22 cellular contexts compared by ENCODE assay signal in genomic region chr14:69366761-69367160, GRCh38. TPM values are rescaled to one million over a fixed set of nuclear protein-coding genes. Genes with fewer than 3 reads are reported as not detected.
DNase-seq lines count a peak whose midpoint lies in the region; ATAC-seq, FAIRE-seq and TF ChIP-seq lines count a peak whose summit lies in the region.
"Had no signal": no experiment of that assay in that cellular context is flagged by ENCODE, and none has a peak within 500 bp of the region (broad histone marks: within the 10 kb centered on the region; RNA-seq: fewer than 3 reads in every experiment).

No MANE protein-coding gene starts in this region.

- TF ChIP-seq EP300 in A549 (IDR thresholded peaks at IDR 0.05) (no peak), K562 (IDR thresholded peaks at IDR 0.05; ENCODE audit: low read length) (no peak)

- intact Hi-C loops in activated CD8-positive, alpha-beta T cell treated with anti-CD3 and anti-CD28 coated beads for 36 hours (cut with micrococcal nuclease), result no loop called here
- intact Hi-C loops in K562 (cut with micrococcal nuclease), result no loop called here

- H3K27ac ChIP-seq in A549 (no peak overlapping the region), K562 (ENCODE audit: extremely low read depth, low read depth, low read length) (no peak overlapping the region)
- H3K27ac ChIP-seq: 22Rv1; BLaER1 treated with 17β-estradiol and CSF1 and Interleukin-3, amounts not matched to agents 10 nM and 100 nM; C4-2B had no signal

- no peak for FAIRE-seq in A549 (lab: Jason Lieb, UNC)
- FAIRE-seq in K562 (lab: Jason Lieb, UNC), result no peak
- FAIRE-seq in urothelium cell line (lab: Jason Lieb, UNC), result peak; percentile 62
- FAIRE-seq: D721Med, G401.6, GM12891, GM19239 had no signal

- no peaks in the 10 kb centered on the region for H3K27me3 Mint-ChIP-seq in activated CD8-positive, alpha-beta T cell treated with anti-CD3 and anti-CD28 coated beads for 36 hours
- H3K27me3 Mint-ChIP-seq in activated CD8-positive, alpha-beta T cell treated with anti-CD3 and anti-CD28 coated beads, Interleukin-2, amount 10 ng/mL, durations not matched to agents 7 days and 5 days (ENCODE audit: low read depth), result no peaks in the 10 kb centered on the region
- H3K27me3 Mint-ChIP-seq: B cell; CD4-positive, alpha-beta T cell had no signal

- CTCF ChIA-PET in activated CD8-positive, alpha-beta T cell treated with anti-CD3 and anti-CD28 coated beads for 36 hours (lab: Charles Lee), result interaction anchor here (0.9 kb wide), 1 partner anchor 9 kb away, joined by 4 read pairs; no protein-coding TSS in a partner anchor
- CTCF ChIA-PET in activated CD8-positive, alpha-beta T cell treated with anti-CD3 and anti-CD28 coated beads, Interleukin-2, amount 10 ng/mL, durations not matched to agents 7 days and 5 days (lab: Charles Lee), result interaction anchor here (0.8 to 1.2 kb wide), 3 partner anchors 12 to 238 kb away, joined by 3 read pairs; no protein-coding TSS in a partner anchor
- CTCF ChIA-PET in A549 (lab: Yijun Ruan, JAX) (interaction anchor here (2.2 kb wide), 1 partner anchor 13 kb away, joined by 6 read pairs; no protein-coding TSS in a partner anchor), K562 (lab: Yijun Ruan, JAX; ENCODE audit: low intra/inter-chr PET ratio) (no interaction called here)

- H2AFZ ChIP-seq in K562 (ENCODE audit: low read depth, low read length), result no peak overlapping the region

- POLR2A ChIA-PET in activated CD8-positive, alpha-beta T cell treated with anti-CD3 and anti-CD28 coated beads for 36 hours (lab: Charles Lee), result no interaction called here
- POLR2A ChIA-PET in activated CD8-positive, alpha-beta T cell treated with anti-CD3 and anti-CD28 coated beads, Interleukin-2, amount 10 ng/mL, durations not matched to agents 7 days and 5 days (lab: Charles Lee), result no interaction called here
- POLR2A ChIA-PET in A549 (lab: Yijun Ruan, JAX), result no interaction called here
- POLR2A ChIA-PET in K562 (lab: Yijun Ruan, JAX), result interaction anchor here (1.2 kb wide), 1 partner anchor 10 kb away, joined by 4 read pairs; no protein-coding TSS in a partner anchor

- H4K20me1 ChIP-seq in K562 (replicated peaks; ENCODE audit: control insufficient read depth, insufficient read depth, low read length), result no peaks in the 10 kb centered on the region; the same call in 1 of the 2 replicates
- H4K20me1 ChIP-seq: BLaER1 treated with 17β-estradiol and CSF1 and Interleukin-3, amounts not matched to agents 10 nM and 100 nM had no signal

- H3K4me3 Mint-ChIP-seq in activated CD8-positive, alpha-beta T cell treated with anti-CD3 and anti-CD28 coated beads for 36 hours, result no peak overlapping the region
- H3K4me3 Mint-ChIP-seq in activated CD8-positive, alpha-beta T cell treated with anti-CD3 and anti-CD28 coated beads, Interleukin-2, amount 10 ng/mL, durations not matched to agents 7 days and 5 days, result no peak overlapping the region
- H3K4me3 Mint-ChIP-seq: B cell; CD4-positive, alpha-beta T cell; CD8-positive, alpha-beta T cell had no signal

- TF ChIP-seq CTCF in activated CD8-positive, alpha-beta T cell treated with anti-CD3 and anti-CD28 coated beads for 36 hours (IDR thresholded peaks at IDR 0.05), result no peak
- TF ChIP-seq CTCF in A549 (IDR thresholded peaks at IDR 0.05) (no peak), K562 (IDR thresholded peaks at IDR 0.05 in 2 of 3, conservative IDR thresholded peaks at IDR 0.05 in 1 of 3; ENCODE audit: insufficient read depth in 2 of 3, low read depth in 1 of 3, low read length in 3 of 3) (no peak)

- H3K4me1 Mint-ChIP-seq in activated CD8-positive, alpha-beta T cell treated with anti-CD3 and anti-CD28 coated beads for 36 hours (ENCODE audit: low read depth), result no peaks in the 10 kb centered on the region
- H3K4me1 Mint-ChIP-seq in activated CD8-positive, alpha-beta T cell treated with anti-CD3 and anti-CD28 coated beads, Interleukin-2, amount 10 ng/mL, durations not matched to agents 7 days and 5 days (ENCODE audit: low read depth), result no peaks in the 10 kb centered on the region
- H3K4me1 Mint-ChIP-seq: B cell had no signal

- H3K27me3 ChIP-seq in K562 (ENCODE audit: control insufficient read depth in 2 of 2, insufficient read depth in 2 of 2, low read length in 2 of 2), result 0 out of 5 replicates have a peak, but pooled peaks cover 0 to 9% of the 10 kb centered on the region in 2 experiments
- H3K27me3 ChIP-seq: BLaER1 treated with 17β-estradiol and CSF1 and Interleukin-3, amounts not matched to agents 10 nM and 100 nM had no signal

- H3K9ac ChIP-seq in K562 (ENCODE audit: insufficient read depth in 1 of 2, low read depth in 2 of 2, low read length in 2 of 2), result no peak overlapping the region
- H3K9ac ChIP-seq: BLaER1 treated with 17β-estradiol and CSF1 and Interleukin-3, amounts not matched to agents 10 nM and 100 nM had no signal

- no peaks in the 10 kb centered on the region for H3K36me3 ChIP-seq in K562 (ENCODE audit: control insufficient read depth, insufficient read depth, low read length)

- H3K27ac Mint-ChIP-seq in activated CD8-positive, alpha-beta T cell treated with anti-CD3 and anti-CD28 coated beads for 36 hours, result peak overlapping the region; percentile 8
- no peak overlapping the region for H3K27ac Mint-ChIP-seq in activated CD8-positive, alpha-beta T cell treated with anti-CD3 and anti-CD28 coated beads, Interleukin-2, amount 10 ng/mL, durations not matched to agents 7 days and 5 days
- H3K27ac Mint-ChIP-seq: B cell; CD4-positive, alpha-beta T cell; CD8-positive, alpha-beta T cell had no signal

- TF ChIP-seq POLR2A in A549 (IDR thresholded peaks at IDR 0.05; ENCODE audit: low read length) (no peak), K562 (conservative IDR thresholded peaks at IDR 0.05) (no peak)

- H3K4me3 ChIP-seq in A549, result no peak overlapping the region
- H3K4me3 ChIP-seq in K562, result no peak overlapping the region
- H3K4me3 ChIP-seq: BLaER1 treated with 17β-estradiol and CSF1 and Interleukin-3, amounts not matched to agents 10 nM and 100 nM had no signal

- H3K9me3 Mint-ChIP-seq in activated CD8-positive, alpha-beta T cell treated with anti-CD3 and anti-CD28 coated beads for 36 hours, result no peaks in the 10 kb centered on the region
- H3K9me3 Mint-ChIP-seq in activated CD8-positive, alpha-beta T cell treated with anti-CD3 and anti-CD28 coated beads, Interleukin-2, amount 10 ng/mL, durations not matched to agents 7 days and 5 days (ENCODE audit: insufficient read depth), result no peaks in the 10 kb centered on the region
- H3K9me3 Mint-ChIP-seq: CD4-positive, alpha-beta T cell; CD8-positive, alpha-beta T cell had no signal

- no peak for DNase-seq in activated CD8-positive, alpha-beta T cell treated with anti-CD3 and anti-CD28 coated beads for 36 hours
- DNase-seq in activated CD8-positive, alpha-beta T cell treated with anti-CD3 and anti-CD28 coated beads, Interleukin-2, amount 10 ng/mL, durations not matched to agents 7 days and 5 days, result no peak
- no peak for DNase-seq in A549 (ENCODE audit: low read depth in 1 of 2, low spot score in 1 of 2)
- DNase-seq in K562 (ENCODE audit: extremely low read depth in 1 of 4, low spot score in 3 of 4), result no peak
- no peak for DNase-seq in urothelium cell line (ENCODE audit: low spot score)
- DNase-seq in NCI-H510A treated with DMSO at 0.1 percent for 48 hours (lab: John Stamatoyannopoulos, UW), result no peak
- DNase-seq: AML-193; Caco-2; Calu3; CD4-positive, alpha-beta T cell; CD8-positive, alpha-beta T cell; DMS79 treated with DMSO at 0.1 percent for 48 hours; GF-D8 had no signal

- in situ Hi-C loops in K562 (cut with MboI), result no loop called here

- H3K4me1 ChIP-seq in A549, result no peaks in the 10 kb centered on the region
- no peaks in the 10 kb centered on the region for H3K4me1 ChIP-seq in K562 (replicated peaks in 1 of 2; ENCODE audit: control insufficient read depth in 2 of 2, insufficient read depth in 2 of 2, low read length in 2 of 2)
- H3K4me1 ChIP-seq: BLaER1 treated with 17β-estradiol and CSF1 and Interleukin-3, amounts not matched to agents 10 nM and 100 nM; Caco-2 had no signal

- no peaks in the 10 kb centered on the region for H3K9me1 ChIP-seq in K562 (ENCODE audit: control insufficient read depth, insufficient read depth, low read length)

- 98% methylated on average over 4 of the region's 4 CpGs for WGBS in A549 (ENCODE audit: missing lambda C conversion rate)
- WGBS in K562 (ENCODE audit: insufficient coverage, low coverage, missing lambda C conversion rate), result 56% methylated on average over 3 of the region's 4 CpGs

- TF ChIP-seq RAD21 in A549 (conservative IDR thresholded peaks at IDR 0.05 in 1 of 2, IDR thresholded peaks at IDR 0.05 in 1 of 2) (no peak), K562 (CRISPR knock-in tag; conservative IDR thresholded peaks at IDR 0.05 in 1 of 2, IDR thresholded peaks at IDR 0.05 in 1 of 2) (no peak)

- no peaks in the 10 kb centered on the region for H3K36me3 Mint-ChIP-seq in activated CD8-positive, alpha-beta T cell treated with anti-CD3 and anti-CD28 coated beads for 36 hours (ENCODE audit: low read depth)
- no peaks in the 10 kb centered on the region for H3K36me3 Mint-ChIP-seq in activated CD8-positive, alpha-beta T cell treated with anti-CD3 and anti-CD28 coated beads, Interleukin-2, amount 10 ng/mL, durations not matched to agents 7 days and 5 days (ENCODE audit: low read depth)
- H3K36me3 Mint-ChIP-seq: CD8-positive, alpha-beta T cell had no signal

- BruUV-seq in K562 (replicated peaks; lab: Mats Ljungman, UMichigan), result no TSS peak

- no peak for ATAC-seq in activated CD8-positive, alpha-beta T cell treated with anti-CD3 and anti-CD28 coated beads for 36 hours
- no peak for ATAC-seq in activated CD8-positive, alpha-beta T cell treated with anti-CD3 and anti-CD28 coated beads, Interleukin-2, amount 10 ng/mL, durations not matched to agents 7 days and 5 days
- ATAC-seq in A549, result no peak
- no peak for ATAC-seq in K562
- no peak for ATAC-seq in HG03139 (IDR thresholded peaks at IDR 0.05; ENCODE audit: unreplicated experiment)
- ATAC-seq: CD8-positive, alpha-beta T cell had no signal

- H3K79me2 ChIP-seq in K562 (ENCODE audit: control insufficient read depth, insufficient read depth, low read length), result no peaks in the 10 kb centered on the region

- H3K4me2 ChIP-seq in A549 (no peak overlapping the region), K562 (ENCODE audit: insufficient read depth, low read length) (no peak overlapping the region)
- H3K4me2 ChIP-seq: BLaER1 treated with 17β-estradiol and CSF1 and Interleukin-3, amounts not matched to agents 10 nM and 100 nM had no signal

- H3K9me3 ChIP-seq in A549 (no peaks in the 10 kb centered on the region), K562 (replicated peaks; ENCODE audit: control insufficient read depth, insufficient read depth, low read depth, low read length) (no peaks in the 10 kb centered on the region)
- H3K9me3 ChIP-seq: BLaER1 treated with 17β-estradiol and CSF1 and Interleukin-3, amounts not matched to agents 10 nM and 100 nM; Caco-2 had no signal

RNA-seq across cellular contexts. Expression of gene ERH, which starts 31.3 kb away (rescaled TPM):
- total RNA-seq in activated CD8-positive, alpha-beta T cell treated with anti-CD3 and anti-CD28 coated beads for 36 hours, result 100 to 1,000 TPM; 301 to 313 TPM
- total RNA-seq in activated CD8-positive, alpha-beta T cell treated with anti-CD3 and anti-CD28 coated beads, Interleukin-2, amount 10 ng/mL, durations not matched to agents 7 days and 5 days, result 100 to 1,000 TPM; 290 to 318 TPM
- 302 and 377 TPM in 2 replicates for polyA plus RNA-seq in A549 (2011; rRNA removed)
- 211 and 220 TPM in 2 replicates for polyA plus RNA-seq in A549 (2012; cell fraction: cytosol; rRNA removed)
- polyA plus RNA-seq in A549 (2012; cell fraction: nucleus; rRNA removed), result 49.9 and 82.8 TPM in 2 replicates
- 538 to 588 TPM (median 562 TPM) in 3 replicates for polyA plus RNA-seq in A549 (2017; fragmentation: RNase III; extraction: RNeasy Plus Mini Kit Qiagen cat#74134 plus additional on column Dnase treatment)
- polyA minus RNA-seq in A549 (2011; rRNA and poly(A)+ RNA removed), result 141 and 143 TPM in 2 replicates
- total RNA-seq in K562 (2011; cell fraction: chromatin; rRNA removed; ENCODE audit: low replicate concordance), result 26.1 and 39.0 TPM in 2 replicates
- 26.8 and 29.5 TPM in 2 replicates for total RNA-seq in K562 (2011; cell fraction: nucleolus; rRNA removed)
- total RNA-seq in K562 (2011; cell fraction: nucleoplasm; rRNA removed), result 45.2 and 60.2 TPM in 2 replicates
- total RNA-seq in K562 (2014; rRNA removed), result 78.2 and 162 TPM in 2 replicates
- total RNA-seq in K562 (2014; rRNA removed; fragmentation: Illumina TruSeq; extraction: Trizol), result 245 and 297 TPM in 2 replicates
- 236 and 260 TPM in 2 replicates for total RNA-seq in K562 (2015; rRNA removed; fragmentation: Illumina TruSeq; extraction: Trizol)
- total RNA-seq in K562 (2021), result 247 and 250 TPM in 2 replicates
- 213 and 281 TPM in 2 replicates for polyA plus RNA-seq in K562 (2011; rRNA removed)
- polyA plus RNA-seq in K562 (2011; cell fraction: cytosol; rRNA removed), result 116 and 153 TPM in 2 replicates
- polyA plus RNA-seq in K562 (2011; cell fraction: nucleus; rRNA removed), result 37.2 and 52.9 TPM in 2 replicates
- 163 and 363 TPM in 2 replicates for polyA plus RNA-seq in K562 (2012)
- 228 and 255 TPM in 2 replicates for polyA plus RNA-seq in K562 (2014; fragmentation: Illumina TruSeq; extraction: Trizol)
- polyA plus RNA-seq in K562 (2014; fragmentation: Nextera tagmentation; extraction: Ambion mirVana), result 100 to 1,000 TPM; 292 to 474 TPM
- polyA plus RNA-seq in K562 (2014; rRNA removed), result 207 and 239 TPM in 2 replicates
- polyA minus RNA-seq in K562 (2011; rRNA and poly(A)+ RNA removed), result 104 and 137 TPM in 2 replicates
- 88.4 and 123 TPM in 2 replicates for polyA minus RNA-seq in K562 (2011; cell fraction: cytosol; rRNA and poly(A)+ RNA removed)
- polyA minus RNA-seq in K562 (2011; cell fraction: nucleus; rRNA and poly(A)+ RNA removed), result 30.4 and 61.5 TPM in 2 replicates

RNA-seq across cellular contexts. Expression of gene SLC39A9, which starts 31.7 kb away (rescaled TPM):
- total RNA-seq in activated CD8-positive, alpha-beta T cell treated with anti-CD3 and anti-CD28 coated beads for 36 hours, result 10 to 100 TPM; 39.2 to 41.3 TPM
- total RNA-seq in activated CD8-positive, alpha-beta T cell treated with anti-CD3 and anti-CD28 coated beads, Interleukin-2, amount 10 ng/mL, durations not matched to agents 7 days and 5 days, result 10 to 100 TPM; 44.5 to 46.2 TPM
- polyA plus RNA-seq in A549 (2011; rRNA removed) (116 and 125 TPM in 2 replicates), A549 (2017; fragmentation: RNase III; extraction: RNeasy Plus Mini Kit Qiagen cat#74134 plus additional on column Dnase treatment) (40.6 to 42.1 TPM (median 41.7 TPM) in 3 replicates), K562 (2011; rRNA removed) (66.0 and 66.9 TPM in 2 replicates), K562 (2014; fragmentation: Illumina TruSeq; extraction: Trizol) (28.3 and 32.5 TPM in 2 replicates), K562 (2014; fragmentation: Nextera tagmentation; extraction: Ambion mirVana) (10 to 100 TPM; 18.4 to 24.0 TPM), K562 (2014; rRNA removed) (23.0 and 23.7 TPM in 2 replicates)
- 29.1 and 37.7 TPM in 2 replicates for polyA plus RNA-seq in A549 (2012; cell fraction: cytosol; rRNA removed)
- polyA plus RNA-seq in A549 (2012; cell fraction: nucleus; rRNA removed), result 20.6 and 28.0 TPM in 2 replicates
- 247 and 265 TPM in 2 replicates for polyA minus RNA-seq in A549 (2011; rRNA and poly(A)+ RNA removed)
- 63.1 and 71.1 TPM in 2 replicates for total RNA-seq in K562 (2011; cell fraction: chromatin; rRNA removed; ENCODE audit: low replicate concordance)
- 82.7 and 94.5 TPM in 2 replicates for total RNA-seq in K562 (2011; cell fraction: nucleolus; rRNA removed)
- total RNA-seq in K562 (2011; cell fraction: nucleoplasm; rRNA removed), result 103 and 120 TPM in 2 replicates
- total RNA-seq in K562 (2014; rRNA removed) (26.7 and 31.1 TPM in 2 replicates), K562 (2014; rRNA removed; fragmentation: Illumina TruSeq; extraction: Trizol) (46.4 and 52.8 TPM in 2 replicates), K562 (2015; rRNA removed; fragmentation: Illumina TruSeq; extraction: Trizol) (44.6 and 47.1 TPM in 2 replicates), K562 (2021) (40.2 and 41.4 TPM in 2 replicates)
- polyA plus RNA-seq in K562 (2011; cell fraction: cytosol; rRNA removed), result 38.3 and 52.0 TPM in 2 replicates
- 24.9 and 38.9 TPM in 2 replicates for polyA plus RNA-seq in K562 (2011; cell fraction: nucleus; rRNA removed)
- 17.4 and 20.9 TPM in 2 replicates for polyA plus RNA-seq in K562 (2012)
- 134 and 169 TPM in 2 replicates for polyA minus RNA-seq in K562 (2011; rRNA and poly(A)+ RNA removed)
- 55.0 and 60.7 TPM in 2 replicates for polyA minus RNA-seq in K562 (2011; cell fraction: cytosol; rRNA and poly(A)+ RNA removed)
- polyA minus RNA-seq in K562 (2011; cell fraction: nucleus; rRNA and poly(A)+ RNA removed), result 16.2 and 28.7 TPM in 2 replicates
